18 cellular contexts compared by ENCODE assay signal in genomic region chr10:94617389-94617944, GRCh38.
A peak's percentile ranks its signal among the peaks of the same experiment; 100 is the strongest.
DNase-seq lines count a peak whose midpoint lies in the region; ATAC-seq, FAIRE-seq and TF ChIP-seq lines count a peak whose summit lies in the region.
"Had no signal": no experiment of that assay in that cellular context is flagged by ENCODE, and none has a peak within 500 bp of the region (broad histone marks: within the 10 kb centered on the region; RNA-seq: fewer than 3 reads in every experiment).

No MANE protein-coding gene starts in this region.

- no peak overlapping the region for H3K27ac Mint-ChIP-seq in neural progenitor cell

- H3K27me3 Mint-ChIP-seq in neural progenitor cell (ENCODE audit: insufficient read depth, low read depth), result peaks cover 2% of the 10 kb centered on the region
- H3K27me3 Mint-ChIP-seq: CD4-positive, alpha-beta memory T cell had no signal

- TF ChIP-seq POLR2A in HepG2 (IDR thresholded peaks at IDR 0.05; ENCODE audit: insufficient read depth in 1 of 2, low read depth in 2 of 2, low read length in 2 of 2) (no peak), right lobe of liver (IDR thresholded peaks at IDR 0.05) (no peak), K562 (conservative IDR thresholded peaks at IDR 0.05) (no peak)

- H3K36me3 ChIP-seq in HepG2 (replicated peaks in 1 of 2; ENCODE audit: control insufficient read depth in 1 of 2, insufficient read depth in 2 of 2, low read length in 2 of 2) (no peaks in the 10 kb centered on the region), right lobe of liver (no peaks in the 10 kb centered on the region), K562 (ENCODE audit: control insufficient read depth, insufficient read depth, low read length) (no peaks in the 10 kb centered on the region), neural progenitor cell (no peaks in the 10 kb centered on the region), A673 (ENCODE audit: insufficient read depth, low read length, poor library complexity, severe bottlenecking) (no peaks in the 10 kb centered on the region)
- H3K36me3 ChIP-seq: BE2C had no signal

- H3K27me3 ChIP-seq in HepG2 (ENCODE audit: control insufficient read depth in 1 of 2, insufficient read depth in 2 of 2, low read length in 2 of 2) (no peaks in the 10 kb centered on the region), right lobe of liver (no peaks in the 10 kb centered on the region), K562 (ENCODE audit: control insufficient read depth in 2 of 2, insufficient read depth in 2 of 2, low read length in 2 of 2) (no peaks in the 10 kb centered on the region), neural progenitor cell (no peaks in the 10 kb centered on the region), A673 (replicated peaks; ENCODE audit: insufficient read depth, low read depth, low read length, poor library complexity) (no peaks in the 10 kb centered on the region)
- H3K27me3 ChIP-seq: BE2C had no signal

- H3K27ac ChIP-seq in HepG2 (ENCODE audit: extremely low read length, insufficient read depth, low read length) (no peak overlapping the region), right lobe of liver (no peak overlapping the region), K562 (ENCODE audit: extremely low read depth, low read depth, low read length) (no peak overlapping the region), neural progenitor cell (no peak overlapping the region), A673 (ENCODE audit: low read depth, low read length, poor library complexity, severe bottlenecking) (no peak overlapping the region)

- no peaks in the 10 kb centered on the region for H3K9me3 ChIP-seq in HepG2 (ENCODE audit: low read length)
- H3K9me3 ChIP-seq in right lobe of liver, result no peaks in the 10 kb centered on the region
- H3K9me3 ChIP-seq in K562 (replicated peaks; ENCODE audit: control insufficient read depth, insufficient read depth, low read depth, low read length), result no peaks in the 10 kb centered on the region
- H3K9me3 ChIP-seq in neural progenitor cell (ENCODE audit: low read depth), result no peaks in the 10 kb centered on the region
- H3K9me3 ChIP-seq in A673 (ENCODE audit: low read depth, low read length, poor library complexity, severe bottlenecking), result no peaks in the 10 kb centered on the region
- H3K9me3 ChIP-seq: BE2C, SK-N-SH had no signal

- CTCF ChIA-PET in HepG2 (lab: Yijun Ruan, JAX; ENCODE audit: low intra/inter-chr PET ratio, low total read pairs) (no interaction called here), K562 (lab: Yijun Ruan, JAX; ENCODE audit: low intra/inter-chr PET ratio) (no interaction called here), A673 (lab: Charles Lee) (no interaction called here)

- no peaks in the 10 kb centered on the region for H4K20me1 ChIP-seq in HepG2 (ENCODE audit: insufficient read depth, low read length)
- H4K20me1 ChIP-seq in K562 (replicated peaks; ENCODE audit: control insufficient read depth, insufficient read depth, low read length), result no peaks in the 10 kb centered on the region
- H4K20me1 ChIP-seq in neural progenitor cell (ENCODE audit: low read depth), result no peaks in the 10 kb centered on the region

- no peak for TF ChIP-seq CTCF in HepG2 (CRISPR knock-in tag; IDR thresholded peaks at IDR 0.05)
- no peak for TF ChIP-seq CTCF in right lobe of liver (IDR thresholded peaks at IDR 0.05)
- TF ChIP-seq CTCF in K562 (IDR thresholded peaks at IDR 0.05 in 2 of 3, conservative IDR thresholded peaks at IDR 0.05 in 1 of 3; ENCODE audit: insufficient read depth in 2 of 3, low read depth in 1 of 3, low read length in 3 of 3), result no peak
- no peak for TF ChIP-seq CTCF in neural progenitor cell (IDR thresholded peaks at IDR 0.05)
- TF ChIP-seq CTCF in A673 (conservative IDR thresholded peaks at IDR 0.05; ENCODE audit: low read depth, low read length), result no peak

- H3K4me1 Mint-ChIP-seq in neural progenitor cell, result no peaks in the 10 kb centered on the region

- TF ChIP-seq EP300 in HepG2 (IDR thresholded peaks at IDR 0.05; ENCODE audit: low read depth in 2 of 2, low read length in 2 of 2) (no peak), HepG2 (CRISPR knock-in tag; IDR thresholded peaks at IDR 0.05; ENCODE audit: borderline replicate concordance) (no peak), Ishikawa (IDR thresholded peaks at IDR 0.05; ENCODE audit: borderline replicate concordance) (no peak), K562 (IDR thresholded peaks at IDR 0.05; ENCODE audit: low read length) (no peak)

- H3K9me1 ChIP-seq in K562 (ENCODE audit: control insufficient read depth, insufficient read depth, low read length), result no peaks in the 10 kb centered on the region

- H3K4me3 ChIP-seq in HepG2 (replicated peaks in 1 of 3; ENCODE audit: insufficient read depth in 1 of 3, low read depth in 2 of 3, low read length in 3 of 3), result no peak overlapping the region
- H3K4me3 ChIP-seq in right lobe of liver, result no peak overlapping the region
- H3K4me3 ChIP-seq in K562, result no peak overlapping the region
- no peak overlapping the region for H3K4me3 ChIP-seq in neural progenitor cell
- H3K4me3 ChIP-seq in A673 (ENCODE audit: low read depth, low read length, poor library complexity, severe bottlenecking), result no peak overlapping the region

- peaks cover 4% of the 10 kb centered on the region for H3F3A ChIP-seq in neural progenitor cell (ENCODE audit: low read depth)

- ATAC-seq in HepG2 (no peak; the same call in 1 of the 3 replicates), right lobe of liver (no peak), K562 (no peak)
- ATAC-seq: Right ventricle myocardium inferior had no signal

- H3K79me2 ChIP-seq in HepG2 (ENCODE audit: insufficient read depth, low read length) (no peaks in the 10 kb centered on the region), K562 (ENCODE audit: control insufficient read depth, insufficient read depth, low read length) (no peaks in the 10 kb centered on the region), neural progenitor cell (ENCODE audit: low read depth) (no peaks in the 10 kb centered on the region)

- H3K9me3 Mint-ChIP-seq in neural progenitor cell, result no peaks in the 10 kb centered on the region
- H3K9me3 Mint-ChIP-seq: CD4-positive, alpha-beta memory T cell had no signal

- H3K36me3 Mint-ChIP-seq in neural progenitor cell, result peaks cover 11% of the 10 kb centered on the region
- H3K36me3 Mint-ChIP-seq: CD4-positive, alpha-beta memory T cell had no signal

- H3K4me2 ChIP-seq in HepG2 (ENCODE audit: low read depth, low read length) (no peak overlapping the region), K562 (ENCODE audit: insufficient read depth, low read length) (no peak overlapping the region), neural progenitor cell (no peak overlapping the region)
- H3K4me2 ChIP-seq: SK-N-SH had no signal

- intact Hi-C loops in HepG2 (cut with micrococcal nuclease; ENCODE audit: unreplicated experiment), result no loop called here
- intact Hi-C loops in right lobe of liver (cut with DNase I), result no loop called here
- intact Hi-C loops in K562 (cut with micrococcal nuclease), result no loop called here
- intact Hi-C loops in A673 (cut with micrococcal nuclease; ENCODE audit: unreplicated experiment), result no loop called here

- TF ChIP-seq RAD21 in HepG2 (CRISPR knock-in tag; IDR thresholded peaks at IDR 0.05), result no peak
- TF ChIP-seq RAD21 in Ishikawa (IDR thresholded peaks at IDR 0.05; ENCODE audit: low read depth), result no peak
- TF ChIP-seq RAD21 in K562 (CRISPR knock-in tag; conservative IDR thresholded peaks at IDR 0.05 in 1 of 2, IDR thresholded peaks at IDR 0.05 in 1 of 2), result no peak

- no peak overlapping the region for H3K9ac ChIP-seq in HepG2 (ENCODE audit: insufficient read depth, low read depth, low read length)
- H3K9ac ChIP-seq in K562 (ENCODE audit: insufficient read depth in 1 of 2, low read depth in 2 of 2, low read length in 2 of 2), result no peak overlapping the region
- H3K9ac ChIP-seq in neural progenitor cell, result no peak overlapping the region
- H3K9ac ChIP-seq: SK-N-SH had no signal

- no peak overlapping the region for H3K4me3 Mint-ChIP-seq in neural progenitor cell
- H3K4me3 Mint-ChIP-seq: CD4-positive, alpha-beta memory T cell had no signal

- no peak for DNase-seq in HepG2 (ENCODE audit: low spot score)
- DNase-seq in right lobe of liver, result no peak
- no peak for DNase-seq in K562 (ENCODE audit: extremely low read depth in 1 of 4, low spot score in 3 of 4)
- no peak for DNase-seq in urothelium cell line (ENCODE audit: low spot score)
- no peak for DNase-seq in EL
- DNase-seq in neural progenitor cell (ENCODE audit: low spot score), result no peak
- DNase-seq in A673 (ENCODE audit: low spot score), result no peak
- DNase-seq: BE2C; CD4-positive, alpha-beta memory T cell; GOT3; NCI-H1436 treated with DMSO at 0.1 percent for 48 hours; NCI-H2081; NCI-H69; SK-N-SH; T-helper 1 cell had no signal

- no TSS peak for BruUV-seq in HepG2 (replicated peaks; lab: Mats Ljungman, UMichigan)
- no TSS peak for BruUV-seq in K562 (replicated peaks; lab: Mats Ljungman, UMichigan)
- BruUV-seq in A673 (replicated peaks; lab: Mats Ljungman, UMichigan), result no TSS peak

- H3K4me1 ChIP-seq in HepG2 (ENCODE audit: insufficient read depth, low read length) (no peaks in the 10 kb centered on the region), right lobe of liver (no peaks in the 10 kb centered on the region), K562 (replicated peaks in 1 of 2; ENCODE audit: control insufficient read depth in 2 of 2, insufficient read depth in 2 of 2, low read length in 2 of 2) (no peaks in the 10 kb centered on the region; a peak in 1 of 5 replicates), neural progenitor cell (no peaks in the 10 kb centered on the region), A673 (ENCODE audit: insufficient read depth, low read length, poor library complexity, severe bottlenecking) (no peaks in the 10 kb centered on the region)
- H3K4me1 ChIP-seq: BE2C had no signal

- peak; percentile 18 for FAIRE-seq in HepG2 (lab: Jason Lieb, UNC)
- FAIRE-seq in K562 (lab: Jason Lieb, UNC), result peak; percentile 44
- peak; percentile 70 for FAIRE-seq in urothelium cell line (lab: Jason Lieb, UNC)
- FAIRE-seq: D721Med had no signal

- POLR2A ChIA-PET in HepG2 (lab: Yijun Ruan, JAX) (no interaction called here), K562 (lab: Yijun Ruan, JAX) (interaction anchor here (0.5 to 0.6 kb wide), 2 partner anchors 131 to 913 kb away, joined by 3 read pairs; no protein-coding TSS in a partner anchor), A673 (lab: Charles Lee; ENCODE audit: low non-redundant PET) (no interaction called here)

- in situ Hi-C loops in HepG2 (cut with HindIII; ENCODE audit: extremely low pct_ligation_motif_present, low pct_unique_long_range_greater_than_20kb), result no loop called here
- in situ Hi-C loops in K562 (cut with MboI), result loop anchor here (25.0 kb wide), 1 partner anchor 995 kb away; no protein-coding TSS in a partner anchor

- H2AFZ ChIP-seq in HepG2 (ENCODE audit: low read length), result no peak overlapping the region
- H2AFZ ChIP-seq in K562 (ENCODE audit: low read depth, low read length), result no peak overlapping the region
- no peak overlapping the region for H2AFZ ChIP-seq in neural progenitor cell (replicated peaks)

- WGBS in HepG2 (ENCODE audit: low lambda C conversion rate), result 73% methylated on average over 5 of the region's 5 CpGs
- 70% methylated on average over 2 of the region's 5 CpGs for WGBS in right lobe of liver (ENCODE audit: insufficient coverage, low coverage, low lambda C conversion rate, missing lambda C conversion rate)
- WGBS in K562 (ENCODE audit: insufficient coverage, low coverage, missing lambda C conversion rate), result 15% methylated on average over 5 of the region's 5 CpGs

TF ChIP-seq in HepG2, 621 proteins besides CTCF, POLR2A, EP300 and RAD21 (continues in another document):
- TF ChIP-seq RARA (CRISPR knock-in tag; IDR thresholded peaks at IDR 0.05), result no peak

Comparison
In these comparisons a context has a peak if more than half of its experiments do, and no peak if none do; other contexts are left out.
1. Of the 241 proteins assayed by ChIP-seq in both HepG2 and K562: peak only in HepG2: none; only in K562: ESRRA and NFIC; in both: none; in neither: 239.